Comparison of ENCODE assay signal across 22 cellular contexts in genomic region chr2:150916434-150916833, GRCh38.
"Had no signal": no experiment of that assay in that cellular context is flagged by ENCODE, and none has a peak within 500 bp of the region (broad histone marks: within the 10 kb centered on the region; RNA-seq: fewer than 3 reads in every experiment).

No MANE protein-coding gene starts in this region.

- H3K4me3 ChIP-seq: coronary artery, hepatocyte, lung, right atrium auricular region, sigmoid colon, skin epidermis had no signal

- H2AFZ ChIP-seq: hepatocyte had no signal

- H3K4me2 ChIP-seq: hepatocyte had no signal

- H3K36me3 ChIP-seq: neutrophil, right atrium auricular region, sigmoid colon had no signal

- H3K79me2 ChIP-seq: hepatocyte had no signal

- FAIRE-seq: endothelial cell of umbilical vein had no signal

- DNase-seq: effector CD4-positive, alpha-beta T cell; endodermal cell; erythroblast; head of caudate nucleus; left colon; left ventricle myocardium superior; naive thymus-derived CD4-positive, alpha-beta T cell; nephron progenitor cell; posterior cingulate gyrus; sigmoid colon; stimulated activated CD4-positive, alpha-beta T cell treated with anti-CD3 and anti-CD28 coated beads, Interleukin-2, amount 100 ng/mL, for 24 hours; stimulated activated CD4-positive, alpha-beta T cell treated with anti-CD3 and anti-CD28 coated beads, Interleukin-4, amount 100 ng/mL, for 4 hours; stimulated activated naive CD4-positive, alpha-beta T cell; trophoblast cell had no signal

- ATAC-seq: left colon; left ventricle myocardium superior; naive thymus-derived CD4-positive, alpha-beta T cell had no signal

- H3K27me3 ChIP-seq: foreskin keratinocyte, hepatocyte, neutrophil, right atrium auricular region, sigmoid colon had no signal

- H3K4me1 ChIP-seq: right atrium auricular region, sigmoid colon had no signal

- H3K9me3 ChIP-seq: neutrophil, right atrium auricular region, sigmoid colon had no signal

- H3K27ac ChIP-seq: coronary artery, foreskin keratinocyte, hepatocyte, neutrophil, right atrium auricular region, sigmoid colon, skin epidermis had no signal
